Comparison of ENCODE assay signal across 35 cellular contexts in genomic region chr6:11903645-11904044, GRCh38.
"Had no signal": no experiment of that assay in that cellular context is flagged by ENCODE, and none has a peak within 500 bp of the region (broad histone marks: within the 10 kb centered on the region; RNA-seq: fewer than 3 reads in every experiment).

No MANE protein-coding gene starts in this region.

- H3K4me3 ChIP-seq: MG63 had no signal

- H3K36me3 ChIP-seq: MG63 had no signal

- H3K27me3 ChIP-seq: MG63 had no signal

- DNase-seq: Kasumi-1, MG63, MM.1S, MV-4-11, NCI-H1048, NCI-H1092, NCI-H1092 treated with DMSO at 0.1 percent for 48 hours, NCI-H1105, NCI-H1105 treated with DMSO at 0.1 percent for 48 hours, NCI-H1417, NCI-H1417 treated with DMSO at 0.1 percent for 48 hours, NCI-H1436, NCI-H1436 treated with DMSO at 0.1 percent for 48 hours, NCI-H146, NCI-H1694, NCI-H1694 treated with DMSO at 0.1 percent for 48 hours, NCI-H187, NCI-H187 treated with DMSO at 0.1 percent for 48 hours, NCI-H1930, NCI-H2029, NCI-H2029 treated with DMSO at 0.1 percent for 48 hours, NCI-H2081, NCI-H2081 treated with DMSO at 0.1 percent for 48 hours, NCI-H2107, NCI-H2171, NCI-H2171 treated with DMSO at 0.1 percent for 48 hours, NCI-H2227 treated with DMSO at 0.1 percent for 48 hours, NCI-H226, NCI-H345, NCI-H446, NCI-H446 treated with DMSO at 0.1 percent for 48 hours, NCI-H510A, NCI-H510A treated with DMSO at 0.1 percent for 48 hours, NCI-H524, NCI-H524 treated with DMSO at 0.1 percent for 48 hours had no signal
